In the genomic region with DNA sequence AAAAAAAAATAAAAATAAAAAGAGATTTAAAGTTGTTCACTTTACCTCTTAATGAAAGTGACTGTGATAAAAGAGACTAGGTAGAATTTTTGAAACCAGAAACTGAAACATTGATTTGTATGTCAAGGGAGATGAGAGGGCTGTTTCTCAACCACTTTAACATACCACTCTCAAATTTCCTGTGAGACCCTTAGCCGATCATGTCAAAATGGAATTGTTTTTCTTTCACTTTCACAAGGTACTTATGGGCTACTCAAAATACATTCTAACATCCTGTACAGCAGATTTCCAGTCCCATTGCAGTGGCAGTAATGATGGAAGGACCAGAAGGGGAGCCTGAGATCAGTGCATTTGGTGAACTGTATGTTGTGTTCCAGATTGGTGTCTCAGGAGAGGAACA, we compare ENCODE assay signal across 11 cellular contexts.
A peak's percentile ranks its signal among the peaks of the same experiment; 100 is the strongest.
DNase-seq lines count a peak whose midpoint lies in the region; ATAC-seq lines count a peak whose summit lies in the region.
"Had no signal": no experiment of that assay in that cellular context is flagged by ENCODE, and none has a peak within 500 bp of the region (broad histone marks: within the 10 kb centered on the region; RNA-seq: fewer than 3 reads in every experiment).

No MANE protein-coding gene starts in this region.

- ATAC-seq in GM18870 (IDR thresholded peaks at IDR 0.05; ENCODE audit: unreplicated experiment) (peak; percentile 97), GM21526 (IDR thresholded peaks at IDR 0.05; ENCODE audit: low FRiP score, unreplicated experiment) (peak; percentile 97), HG03097 (IDR thresholded peaks at IDR 0.05; ENCODE audit: low FRiP score, unreplicated experiment) (peak; percentile 99)
- no peak for ATAC-seq in stimulated activated naive CD8-positive, alpha-beta T cell treated with anti-CD3 and anti-CD28 coated beads, Interleukin-15, Interleukin-2, amounts not matched to agents 100 U/mL and 50 U/mL, for 24 hours

- DNase-seq in OCI-M1 (lab: John Stamatoyannopoulos, UW) (peak; percentile 7), KG1 (lab: John Stamatoyannopoulos, UW) (no peak), AG08396 (ENCODE audit: low spot score) (no peak), HK-2 (ENCODE audit: unreplicated experiment) (no peak)
- no peak for DNase-seq in stimulated activated naive CD8-positive, alpha-beta T cell treated with anti-CD3 and anti-CD28 coated beads, Interleukin-15, Interleukin-2, amounts not matched to agents 100 U/mL and 50 U/mL, for 24 hours
- DNase-seq: activated effector memory CD4-positive, alpha-beta T cell treated with anti-CD3 and anti-CD28 coated beads, Interleukin-2, amount 50 U/mL, for 16 hours; NCI-H2171; SIG-M5 had no signal
